8 cellular contexts compared by ENCODE assay signal in the genomic region with DNA sequence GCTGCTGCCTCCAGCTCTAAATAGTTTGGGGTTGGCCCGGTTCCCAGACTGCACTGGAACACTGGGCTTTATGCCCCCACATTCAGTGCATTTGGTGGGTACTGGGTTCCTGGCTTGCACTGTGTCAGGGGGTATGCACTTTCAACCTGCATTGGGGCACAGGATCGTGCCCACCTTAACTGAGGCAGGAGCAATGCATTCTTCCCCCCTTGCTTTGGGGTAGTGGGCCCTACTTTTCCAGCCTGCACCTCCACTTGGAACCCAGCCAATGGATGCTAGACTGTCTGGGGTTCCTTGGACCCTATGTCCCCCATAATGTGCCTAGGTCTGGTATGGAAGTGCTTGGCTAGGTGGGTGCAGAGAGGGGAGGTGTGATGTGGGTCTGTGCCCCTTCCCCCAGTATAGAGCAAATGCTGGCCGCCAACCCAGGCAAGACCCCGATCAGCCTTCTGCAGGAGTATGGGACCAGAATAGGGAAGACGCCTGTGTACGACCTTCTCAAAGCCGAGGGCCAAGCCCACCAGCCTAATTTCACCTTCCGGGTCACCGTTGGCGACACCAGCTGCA. TPM values are rescaled to one million over a fixed set of nuclear protein-coding genes. Genes with fewer than 3 reads are reported as not detected.
DNase-seq lines count a peak whose midpoint lies in the region; ATAC-seq and TF ChIP-seq lines count a peak whose summit lies in the region.

No MANE protein-coding gene starts in this region.

- no peak for DNase-seq in AG09309 (ENCODE audit: low read depth)
- no peak for DNase-seq in Jurkat, Clone E6-1 (ENCODE audit: low read depth, low spot score)
- DNase-seq in central memory CD8-positive, alpha-beta T cell (ENCODE audit: low spot score in 2 of 2) = no peak
- no peak for DNase-seq in naive B cell
- no peak for DNase-seq in H4 (ENCODE audit: low spot score)
- no peak for DNase-seq in AML-193 (lab: John Stamatoyannopoulos, UW)
- DNase-seq in D341Med (ENCODE audit: low spot score) = no peak

- H3K27me3 Mint-ChIP-seq in central memory CD8-positive, alpha-beta T cell = no peaks in the 10 kb centered on the region
- no peaks in the 10 kb centered on the region for H3K27me3 Mint-ChIP-seq in naive B cell

- peak overlapping the region; percentile 94 for H3K27ac Mint-ChIP-seq in central memory CD8-positive, alpha-beta T cell (ENCODE audit: low read depth)
- peak overlapping the region; percentile 91 to 100 (median 99) for H3K27ac Mint-ChIP-seq in naive B cell

- H3K4me3 ChIP-seq in AG09309 (ENCODE audit: control insufficient read depth, low read depth, low read length) = peak overlapping the region; percentile 64
- peak overlapping the region; percentile 100 for H3K4me3 ChIP-seq in Jurkat, Clone E6-1 (ENCODE audit: low read length)

- H3K36me3 Mint-ChIP-seq in central memory CD8-positive, alpha-beta T cell (ENCODE audit: insufficient read depth) = peaks cover 20% of the 10 kb centered on the region
- H3K36me3 Mint-ChIP-seq in naive B cell = peaks cover 0 to 7% of the 10 kb centered on the region in 2 donors

- H3K4me1 Mint-ChIP-seq in central memory CD8-positive, alpha-beta T cell = peaks cover 47% of the 10 kb centered on the region
- peaks cover 34 to 40% (median 39%) of the 10 kb centered on the region in 3 donors for H3K4me1 Mint-ChIP-seq in naive B cell

- H3K9me3 Mint-ChIP-seq in central memory CD8-positive, alpha-beta T cell = no peaks in the 10 kb centered on the region
- H3K9me3 Mint-ChIP-seq in naive B cell = no peaks in the 10 kb centered on the region

- no peak for TF ChIP-seq CTCF in AG09309 (IDR thresholded peaks at IDR 0.05; ENCODE audit: control insufficient read depth, insufficient read depth, low read depth, low read length, missing control alignments)

- peak overlapping the region; percentile 91 for H3K4me3 Mint-ChIP-seq in central memory CD8-positive, alpha-beta T cell
- H3K4me3 Mint-ChIP-seq in naive B cell = peak overlapping the region; percentile 91 to 97 (median 96)

- ATAC-seq in central memory CD8-positive, alpha-beta T cell (replicated peaks; ENCODE audit: extremely low read depth, poor library complexity, severe bottlenecking) = no peak
- ATAC-seq in naive B cell (ENCODE audit: low read depth in 2 of 2) (no peak), HG02852 (IDR thresholded peaks at IDR 0.05; ENCODE audit: unreplicated experiment) (no peak)

RNA-seq across cellular contexts. Expression of a gene that starts 0.6 kb away (rescaled TPM):
- 64.9 TPM for polyA plus RNA-seq in Jurkat, Clone E6-1 (2012; ENCODE audit: insufficient read depth, insufficient read length)
- 10 to 100 TPM; 14.8 to 29.0 (median 18.5) TPM for polyA plus RNA-seq in naive B cell (ENCODE audit: low read depth in 6 of 6)
- 46.4 and 47.0 TPM in 2 replicates for total RNA-seq in H4 (2014; rRNA removed; shearing (Covaris generic))

RNA-seq across cellular contexts. Expression of a gene that starts 2.4 kb away (rescaled TPM):
- 14.3 TPM for polyA plus RNA-seq in Jurkat, Clone E6-1 (2012; ENCODE audit: insufficient read depth, insufficient read length)
- polyA plus RNA-seq in naive B cell (ENCODE audit: low read depth in 6 of 6) = 1 to 10 TPM in 4 of 6 donors, under 1 TPM in 1, not detected in 1; 1.00 to 1.8 (median 1.4) TPM
- 9.1 and 14.3 TPM in 2 replicates for total RNA-seq in H4 (2014; rRNA removed; shearing (Covaris generic))

RNA-seq across cellular contexts. Expression of a gene that starts 5.6 kb away (rescaled TPM):
- polyA plus RNA-seq in Jurkat, Clone E6-1 (2012; ENCODE audit: insufficient read depth, insufficient read length) = not detected
- polyA plus RNA-seq in naive B cell (ENCODE audit: low read depth in 6 of 6) = not detected
- total RNA-seq in H4 (2014; rRNA removed; shearing (Covaris generic)) = not detected in 2 replicates

RNA-seq across cellular contexts. Expression of a gene that starts 49.8 kb away (rescaled TPM):
- polyA plus RNA-seq in Jurkat, Clone E6-1 (2012; ENCODE audit: insufficient read depth, insufficient read length) = 906 TPM
- polyA plus RNA-seq in naive B cell (ENCODE audit: low read depth in 6 of 6) = 100 to 1,000 TPM; 116 to 172 (median 146) TPM
- 187 and 206 TPM in 2 replicates for total RNA-seq in H4 (2014; rRNA removed; shearing (Covaris generic))
